In the genomic region with DNA sequence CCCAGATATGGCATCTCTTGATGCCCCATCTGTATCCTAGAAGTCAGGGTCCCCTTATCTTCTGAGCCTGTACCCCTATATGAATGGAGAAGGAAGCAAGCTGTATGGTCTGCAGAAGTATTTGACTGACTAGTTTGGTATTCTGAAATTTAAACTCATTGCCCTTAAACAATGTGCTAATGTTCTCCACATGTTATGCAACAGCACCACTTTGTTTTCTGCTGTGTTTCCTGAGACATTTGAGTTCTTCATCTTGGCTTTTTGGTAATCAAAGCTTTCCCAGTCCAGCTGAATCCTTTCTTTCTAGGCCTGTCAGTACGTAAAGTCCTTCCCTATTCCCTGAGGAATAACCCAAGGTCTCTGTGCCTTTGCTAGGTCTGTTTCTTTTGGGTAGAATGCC, we compare ENCODE assay signal across 20 cellular contexts.
DNase-seq lines count a peak whose midpoint lies in the region; ATAC-seq and TF ChIP-seq lines count a peak whose summit lies in the region.
"Had no signal": no experiment of that assay in that cellular context is flagged by ENCODE, and none has a peak within 500 bp of the region (broad histone marks: within the 10 kb centered on the region; RNA-seq: fewer than 3 reads in every experiment).

No MANE protein-coding gene starts in this region.

- POLR2A ChIA-PET in MCF 10A (lab: Yijun Ruan, JAX): interaction anchor here (1.2 kb wide), 2 partner anchors 21 to 73 kb away, joined by 5 read pairs; a partner anchor contains a TSS

- no peaks in the 10 kb centered on the region for H3K36me3 Mint-ChIP-seq in MCF 10A (ENCODE audit: insufficient read depth, unreplicated experiment)
- H3K36me3 Mint-ChIP-seq in stimulated activated effector memory CD8-positive, alpha-beta T cell treated with anti-CD3 and anti-CD28 coated beads, Interleukin-12 subunit alpha, Interleukin-12 subunit beta, amount 100 ng/mL, for 72 hours: no peaks in the 10 kb centered on the region
- H3K36me3 Mint-ChIP-seq in progenitor cell of endocrine pancreas (ENCODE audit: insufficient read depth): no peaks in the 10 kb centered on the region
- H3K36me3 Mint-ChIP-seq: activated naive CD8-positive, alpha-beta T cell treated with anti-CD3 and anti-CD28 coated beads for 36 hours had no signal

- H3K36me3 ChIP-seq in breast epithelium (no peaks in the 10 kb centered on the region), adipocyte (ENCODE audit: control insufficient read depth, insufficient read depth, low read length, severe bottlenecking) (no peaks in the 10 kb centered on the region)
- H3K36me3 ChIP-seq: cardiac muscle cell, Peyer's patch, spleen had no signal

- ATAC-seq in stimulated activated effector memory CD8-positive, alpha-beta T cell treated with anti-CD3 and anti-CD28 coated beads, Interleukin-12 subunit alpha, Interleukin-12 subunit beta, amount 100 ng/mL, for 72 hours: peak; percentile 16
- ATAC-seq in foreskin keratinocyte (no peak), left colon (no peak)
- ATAC-seq: A549, esophagus mucosa had no signal

- CTCF ChIA-PET in MCF 10A (lab: Yijun Ruan, JAX): interaction anchor here (1.0 kb wide), 1 partner anchor 107 kb away, joined by 4 read pairs; no protein-coding TSS in a partner anchor

- no peak for TF ChIP-seq CTCF in MCF 10A (IDR thresholded peaks at IDR 0.05; ENCODE audit: unreplicated experiment)
- TF ChIP-seq CTCF in breast epithelium (IDR thresholded peaks at IDR 0.05): no peak
- TF ChIP-seq CTCF in foreskin keratinocyte (conservative IDR thresholded peaks at IDR 0.05): no peak
- no peak for TF ChIP-seq CTCF in progenitor cell of endocrine pancreas (IDR thresholded peaks at IDR 0.05; ENCODE audit: unreplicated experiment)

- intact Hi-C loops in MCF 10A (cut with micrococcal nuclease) (no loop called here), breast epithelium (cut with DNase I; ENCODE audit: low total_unique reads) (loop anchor here (5.0 kb wide), 1 partner anchor 149 kb away; no protein-coding TSS in a partner anchor), left colon (cut with DNase I, micrococcal nuclease) (no loop called here)

- H3K4me3 ChIP-seq in breast epithelium (no peak overlapping the region), adipocyte (ENCODE audit: low read length) (no peak overlapping the region)
- H3K4me3 ChIP-seq: A549, cardiac muscle cell, Peyer's patch, spleen had no signal

- H3K9me3 ChIP-seq in breast epithelium (no peaks in the 10 kb centered on the region), adipocyte (ENCODE audit: control insufficient read depth, low read length) (no peaks in the 10 kb centered on the region)
- H3K9me3 ChIP-seq: A549, Peyer's patch, spleen had no signal

- H3K27me3 Mint-ChIP-seq in MCF 10A (ENCODE audit: insufficient read depth, unreplicated experiment): no peaks in the 10 kb centered on the region
- no peaks in the 10 kb centered on the region for H3K27me3 Mint-ChIP-seq in progenitor cell of endocrine pancreas

- DNase-seq in MCF 10A (ENCODE audit: unreplicated experiment) (peak; percentile 27), breast epithelium (ENCODE audit: low spot score in 2 of 2) (no peak), adipocyte (ENCODE audit: low read depth) (peak; percentile 75), fibroblast of the conjunctiva (ENCODE audit: low read depth) (peak; percentile 16), foreskin keratinocyte (no peak), progenitor cell of endocrine pancreas (ENCODE audit: low spot score, unreplicated experiment) (no peak), left colon (no peak)
- no peak for DNase-seq in stimulated activated effector memory CD8-positive, alpha-beta T cell treated with anti-CD3 and anti-CD28 coated beads, Interleukin-12 subunit alpha, Interleukin-12 subunit beta, amount 100 ng/mL, for 72 hours (ENCODE audit: low spot score in 2 of 2)
- DNase-seq: activated CD4-positive, alpha-beta T cell treated with anti-CD3 and anti-CD28 coated beads for 4 hours; activated naive CD8-positive, alpha-beta T cell treated with anti-CD3 and anti-CD28 coated beads for 36 hours; GDM1; hypothalamus; nephron progenitor cell; Peyer's patch; spleen; SW 1271 had no signal

- H3K4me1 ChIP-seq in breast epithelium (no peaks in the 10 kb centered on the region), adipocyte (ENCODE audit: control insufficient read depth, insufficient read depth, low read length) (peaks cover 18% of the 10 kb centered on the region), foreskin keratinocyte (no peaks in the 10 kb centered on the region)
- H3K4me1 ChIP-seq: A549, spleen had no signal

- no peak for TF ChIP-seq POLR2A in breast epithelium (IDR thresholded peaks at IDR 0.05)

- H3K27ac Mint-ChIP-seq in MCF 10A (ENCODE audit: low read depth, unreplicated experiment): no peak overlapping the region
- no peak overlapping the region for H3K27ac Mint-ChIP-seq in stimulated activated effector memory CD8-positive, alpha-beta T cell treated with anti-CD3 and anti-CD28 coated beads, Interleukin-12 subunit alpha, Interleukin-12 subunit beta, amount 100 ng/mL, for 72 hours
- no peak overlapping the region for H3K27ac Mint-ChIP-seq in progenitor cell of endocrine pancreas
- H3K27ac Mint-ChIP-seq: activated naive CD8-positive, alpha-beta T cell treated with anti-CD3 and anti-CD28 coated beads for 36 hours; nephron progenitor cell had no signal

- H3K9me3 Mint-ChIP-seq in MCF 10A (ENCODE audit: unreplicated experiment) (peaks cover 8% of the 10 kb centered on the region), progenitor cell of endocrine pancreas (ENCODE audit: low read depth) (peaks cover 3% of the 10 kb centered on the region)
- H3K9me3 Mint-ChIP-seq in stimulated activated effector memory CD8-positive, alpha-beta T cell treated with anti-CD3 and anti-CD28 coated beads, Interleukin-12 subunit alpha, Interleukin-12 subunit beta, amount 100 ng/mL, for 72 hours: no peaks in the 10 kb centered on the region

- H3K27ac ChIP-seq in breast epithelium: peak overlapping the region in 1 of 2 donors; percentile 44
- H3K27ac ChIP-seq in foreskin keratinocyte: no peak overlapping the region
- H3K27ac ChIP-seq: A549, C4-2B, cardiac muscle cell, Peyer's patch, spleen had no signal

- H3K4me3 Mint-ChIP-seq in MCF 10A (ENCODE audit: unreplicated experiment): no peak overlapping the region
- no peak overlapping the region for H3K4me3 Mint-ChIP-seq in stimulated activated effector memory CD8-positive, alpha-beta T cell treated with anti-CD3 and anti-CD28 coated beads, Interleukin-12 subunit alpha, Interleukin-12 subunit beta, amount 100 ng/mL, for 72 hours
- H3K4me3 Mint-ChIP-seq in progenitor cell of endocrine pancreas (ENCODE audit: low read depth): no peak overlapping the region
- H3K4me3 Mint-ChIP-seq: activated naive CD8-positive, alpha-beta T cell treated with anti-CD3 and anti-CD28 coated beads for 36 hours; nephron progenitor cell had no signal

- H3K27me3 ChIP-seq in breast epithelium (no peaks in the 10 kb centered on the region), adipocyte (replicated peaks; ENCODE audit: control insufficient read depth, insufficient read depth, low read length) (no peaks in the 10 kb centered on the region), foreskin keratinocyte (no peaks in the 10 kb centered on the region)
- H3K27me3 ChIP-seq: cardiac muscle cell, Peyer's patch had no signal

- peaks cover 11% of the 10 kb centered on the region for H3K4me1 Mint-ChIP-seq in MCF 10A (ENCODE audit: insufficient read depth, unreplicated experiment)
- no peaks in the 10 kb centered on the region for H3K4me1 Mint-ChIP-seq in stimulated activated effector memory CD8-positive, alpha-beta T cell treated with anti-CD3 and anti-CD28 coated beads, Interleukin-12 subunit alpha, Interleukin-12 subunit beta, amount 100 ng/mL, for 72 hours
- H3K4me1 Mint-ChIP-seq in progenitor cell of endocrine pancreas (ENCODE audit: low read depth): no peaks in the 10 kb centered on the region

- no peak overlapping the region for H3K9ac ChIP-seq in adipocyte (ENCODE audit: low read length)

- BruUV-seq in MCF 10A (replicated peaks; lab: Mats Ljungman, UMichigan): no TSS peak

Comparison
In these comparisons a context has a peak if more than half of its experiments do, and no peak if none do; other contexts are left out.
1. DNase-seq: peak in MCF 10A (single experiment), adipocyte (single experiment) and fibroblast of the conjunctiva (single experiment); none in breast epithelium (0 of 2), stimulated activated effector memory CD8-positive, alpha-beta T cell treated with anti-CD3 and anti-CD28 coated beads, Interleukin-12 subunit alpha, Interleukin-12 subunit beta, amount 100 ng/mL, for 72 hours (0 of 2), foreskin keratinocyte (0 of 2), progenitor cell of endocrine pancreas (single experiment) and left colon (0 of 2).